In genomic region chr2:175575346-175576258, GRCh38 we compare ENCODE assay signal across 11 cellular contexts.
A peak's percentile ranks its signal among the peaks of the same experiment; 100 is the strongest.
DNase-seq lines count a peak whose midpoint lies in the region; ATAC-seq, FAIRE-seq and TF ChIP-seq lines count a peak whose summit lies in the region.
"Had no signal": no experiment of that assay in that cellular context is flagged by ENCODE, and none has a peak within 500 bp of the region (broad histone marks: within the 10 kb centered on the region; RNA-seq: fewer than 3 reads in every experiment).

No MANE protein-coding gene starts in this region.

- no peaks in the 10 kb centered on the region for H3K36me3 ChIP-seq in small intestine (ENCODE audit: control insufficient read depth in 2 of 2, insufficient read depth in 2 of 2, low read length in 2 of 2)
- H3K36me3 ChIP-seq in pancreas, result no peaks in the 10 kb centered on the region

- no peak overlapping the region for H3K27ac ChIP-seq in small intestine (ENCODE audit: low read depth in 1 of 2, low read length in 1 of 2)
- H3K27ac ChIP-seq in pancreas, result no peak overlapping the region

- H3K4me1 Mint-ChIP-seq in nephron progenitor cell, result peaks cover 50% of the 10 kb centered on the region

- ATAC-seq in GM21723 (IDR thresholded peaks at IDR 0.05; ENCODE audit: unreplicated experiment) (peak; percentile 99), HG03520 (IDR thresholded peaks at IDR 0.05; ENCODE audit: unreplicated experiment) (peak; percentile 99), pancreas (no peak)

- FAIRE-seq in small intestine (lab: Jason Lieb, UNC) (no peak), pancreas (lab: Jason Lieb, UNC) (no peak)
- FAIRE-seq: A204.1 had no signal

- H3K4me3 ChIP-seq in small intestine (ENCODE audit: low read depth in 1 of 2, low read length in 2 of 2) (no peak overlapping the region), pancreas (no peak overlapping the region)

- 52 to 71% (median 56%) methylated on average over 12 of the region's 12 CpGs for WGBS in small intestine, 3 donors
- 46 to 51% methylated on average over 12 of the region's 12 CpGs for WGBS in pancreas, 2 donors

- H3K36me3 Mint-ChIP-seq in nephron progenitor cell (ENCODE audit: low read depth), result no peaks in the 10 kb centered on the region
- H3K36me3 Mint-ChIP-seq: activated naive CD8-positive, alpha-beta T cell had no signal

- peaks cover 5% of the 10 kb centered on the region for H3K9me3 Mint-ChIP-seq in nephron progenitor cell

- no peak for TF ChIP-seq CTCF in nephron progenitor cell (IDR thresholded peaks at IDR 0.05)
- TF ChIP-seq CTCF in pancreas (IDR thresholded peaks at IDR 0.05), result no peak

- intact Hi-C loops in pancreas (cut with DNase I), result no loop called here

- no peaks in the 10 kb centered on the region for H3K27me3 Mint-ChIP-seq in nephron progenitor cell (ENCODE audit: low read depth, poor library complexity)

- H3K4me3 Mint-ChIP-seq in nephron progenitor cell, result peak overlapping the region; percentile 26
- H3K4me3 Mint-ChIP-seq: activated naive CD8-positive, alpha-beta T cell had no signal

- H3K9me3 ChIP-seq in small intestine (ENCODE audit: control insufficient read depth, low read depth) (no peaks in the 10 kb centered on the region), pancreas (no peaks in the 10 kb centered on the region)

- H3K27me3 ChIP-seq in small intestine (ENCODE audit: control insufficient read depth in 2 of 2, insufficient read depth in 2 of 2, low read length in 2 of 2) (no peaks in the 10 kb centered on the region), pancreas (no peaks in the 10 kb centered on the region)

- DNase-seq in NCI-H2081 (lab: John Stamatoyannopoulos, UW) (peak; percentile 32 to 71), NCI-H2081 treated with DMSO at 0.1 percent for 48 hours (lab: John Stamatoyannopoulos, UW) (no peak), nephron progenitor cell (no peak), small intestine (no peak), HUDEP-2 (lab: John Stamatoyannopoulos, UW; ENCODE audit: unreplicated experiment in 76 of 76) (no peak), pancreas (no peak)

- peak overlapping the region; percentile 3 for H3K27ac Mint-ChIP-seq in nephron progenitor cell
- H3K27ac Mint-ChIP-seq: activated naive CD8-positive, alpha-beta T cell; progenitor cell of endocrine pancreas had no signal

- H3K4me1 ChIP-seq in small intestine (ENCODE audit: control insufficient read depth in 2 of 2, insufficient read depth in 1 of 2, low read depth in 1 of 2, low read length in 1 of 2) (no peaks in the 10 kb centered on the region), pancreas (no peaks in the 10 kb centered on the region)

Comparison
In these comparisons a context has a peak if more than half of its experiments do, and no peak if none do; other contexts are left out.
1. DNase-seq: peak in NCI-H2081 (2 of 2); none in NCI-H2081 treated with DMSO at 0.1 percent for 48 hours (single experiment), nephron progenitor cell (single experiment), small intestine (single experiment), HUDEP-2 (0 of 76) and pancreas (0 of 6).
2. ATAC-seq: peak in GM21723 (single experiment) and HG03520 (single experiment); none in pancreas (0 of 4).